Comparison of ENCODE assay signal across 1 cellular context in genomic region chr7:149760538-149760937, GRCh38.
TF ChIP-seq lines count a peak whose summit lies in the region.

No MANE protein-coding gene starts in this region.

TF ChIP-seq in K562, 482 proteins besides CTCF, POLR2A, EP300 and RAD21 (continued from another document and continues in another):
- TF ChIP-seq DLX4 (CRISPR knock-in tag; IDR thresholded peaks at IDR 0.05), result no peak
- TF ChIP-seq SMARCA5 (IDR thresholded peaks at IDR 0.05), result 0 out of 2 replicates have a peak, but pooled peaks have one; percentile 4
- TF ChIP-seq ZNF134 (CRISPR knock-in tag; conservative IDR thresholded peaks at IDR 0.05), result no peak
- no peak for TF ChIP-seq ZNF644 (tag; IDR thresholded peaks at IDR 0.05; ENCODE audit: low read depth)
- no peak for TF ChIP-seq RFX1 (IDR thresholded peaks at IDR 0.05)
- TF ChIP-seq RBM39 (optimal IDR thresholded peaks at IDR 0.05; ENCODE audit: low read depth, low read length), result no peak
- TF ChIP-seq CC2D1A (IDR thresholded peaks at IDR 0.05), result peak; percentile 14; the same call in 1 of the 2 replicates
- no peak for TF ChIP-seq HNRNPK (IDR thresholded peaks at IDR 0.05; ENCODE audit: low read depth, low read length, poor library complexity, severe bottlenecking)
- TF ChIP-seq YBX1 (IDR thresholded peaks at IDR 0.05), result 0 out of 2 replicates have a peak, but pooled peaks have one; percentile 58
- peak; percentile 86 for TF ChIP-seq DPF2 (IDR thresholded peaks at IDR 0.05)
- TF ChIP-seq CCAR2 (IDR thresholded peaks at IDR 0.05; ENCODE audit: low read depth, low read length), result no peak
- TF ChIP-seq TCF3 (CRISPR knock-in tag; IDR thresholded peaks at IDR 0.05), result peak; percentile 61
- TF ChIP-seq STAT5A (IDR thresholded peaks at IDR 0.05; ENCODE audit: borderline replicate concordance, low read length), result 0 out of 2 replicates have a peak, but pooled peaks have one; percentile 28
- 0 out of 2 replicates have a peak, but pooled peaks have one; percentile 27 for TF ChIP-seq MTA3 (IDR thresholded peaks at IDR 0.05; ENCODE audit: borderline replicate concordance)
- TF ChIP-seq POLR2AphosphoS5 (IDR thresholded peaks at IDR 0.05; ENCODE audit: control insufficient read depth, insufficient read depth, low read depth, low read length), result peak; percentile 52; the same call in 1 of the 2 replicates
- TF ChIP-seq NR4A1 (CRISPR knock-in tag; IDR thresholded peaks at IDR 0.05), result no peak
- TF ChIP-seq NR4A1 (tag; IDR thresholded peaks at IDR 0.05), result no peak
- TF ChIP-seq TEAD4 (IDR thresholded peaks at IDR 0.05; ENCODE audit: low read length), result peak; percentile 80
- no peak for TF ChIP-seq TEAD4 (CRISPR knock-in tag; IDR thresholded peaks at IDR 0.05; ENCODE audit: borderline replicate concordance)
- peak; percentile 41 for TF ChIP-seq NCOA4 (IDR thresholded peaks at IDR 0.05; ENCODE audit: partially characterized antibody)
- TF ChIP-seq ZNF512 (tag; IDR thresholded peaks at IDR 0.05), result no peak
- TF ChIP-seq CTBP1 (IDR thresholded peaks at IDR 0.05; ENCODE audit: borderline replicate concordance), result 0 out of 2 replicates have a peak, but pooled peaks have one; percentile 13
- TF ChIP-seq, protein P1, sequence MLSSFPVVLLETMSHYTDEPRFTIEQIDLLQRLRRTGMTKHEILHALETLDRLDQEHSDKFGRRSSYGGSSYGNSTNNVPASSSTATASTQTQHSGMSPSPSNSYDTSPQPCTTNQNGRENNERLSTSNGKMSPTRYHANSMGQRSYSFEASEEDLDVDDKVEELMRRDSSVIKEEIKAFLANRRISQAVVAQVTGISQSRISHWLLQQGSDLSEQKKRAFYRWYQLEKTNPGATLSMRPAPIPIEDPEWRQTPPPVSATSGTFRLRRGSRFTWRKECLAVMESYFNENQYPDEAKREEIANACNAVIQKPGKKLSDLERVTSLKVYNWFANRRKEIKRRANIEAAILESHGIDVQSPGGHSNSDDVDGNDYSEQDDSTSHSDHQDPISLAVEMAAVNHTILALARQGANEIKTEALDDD (IDR thresholded peaks at IDR 0.05), result peak; percentile 72
- TF ChIP-seq, protein P2, sequence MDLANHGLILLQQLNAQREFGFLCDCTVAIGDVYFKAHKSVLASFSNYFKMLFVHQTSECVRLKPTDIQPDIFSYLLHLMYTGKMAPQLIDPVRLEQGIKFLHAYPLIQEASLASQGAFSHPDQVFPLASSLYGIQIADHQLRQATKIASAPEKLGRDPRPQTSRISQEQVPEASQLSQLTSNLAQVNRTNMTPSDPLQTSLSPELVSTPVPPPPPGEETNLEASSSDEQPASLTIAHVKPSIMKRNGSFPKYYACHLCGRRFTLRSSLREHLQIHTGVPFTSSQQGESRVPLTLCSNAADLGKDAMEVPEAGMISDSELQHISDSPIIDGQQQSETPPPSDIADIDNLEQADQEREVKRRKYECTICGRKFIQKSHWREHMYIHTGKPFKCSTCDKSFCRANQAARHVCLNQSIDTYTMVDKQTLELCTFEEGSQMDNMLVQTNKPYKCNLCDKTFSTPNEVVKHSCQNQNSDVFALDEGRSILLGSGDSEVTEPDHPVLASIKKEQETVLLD (IDR thresholded peaks at IDR 0.05), result peak; percentile 66
- TF ChIP-seq PYGO2 (tag; IDR thresholded peaks at IDR 0.05), result no peak
- TF ChIP-seq FOXM1 (IDR thresholded peaks at IDR 0.05; ENCODE audit: low read depth), result peak; percentile 76
- TF ChIP-seq FOXM1 (CRISPR knock-in tag; IDR thresholded peaks at IDR 0.05; ENCODE audit: low read depth), result no peak
- no peak for TF ChIP-seq NFE2L1 (tag; IDR thresholded peaks at IDR 0.05; ENCODE audit: borderline replicate concordance, low read depth)
- TF ChIP-seq, protein P3, sequence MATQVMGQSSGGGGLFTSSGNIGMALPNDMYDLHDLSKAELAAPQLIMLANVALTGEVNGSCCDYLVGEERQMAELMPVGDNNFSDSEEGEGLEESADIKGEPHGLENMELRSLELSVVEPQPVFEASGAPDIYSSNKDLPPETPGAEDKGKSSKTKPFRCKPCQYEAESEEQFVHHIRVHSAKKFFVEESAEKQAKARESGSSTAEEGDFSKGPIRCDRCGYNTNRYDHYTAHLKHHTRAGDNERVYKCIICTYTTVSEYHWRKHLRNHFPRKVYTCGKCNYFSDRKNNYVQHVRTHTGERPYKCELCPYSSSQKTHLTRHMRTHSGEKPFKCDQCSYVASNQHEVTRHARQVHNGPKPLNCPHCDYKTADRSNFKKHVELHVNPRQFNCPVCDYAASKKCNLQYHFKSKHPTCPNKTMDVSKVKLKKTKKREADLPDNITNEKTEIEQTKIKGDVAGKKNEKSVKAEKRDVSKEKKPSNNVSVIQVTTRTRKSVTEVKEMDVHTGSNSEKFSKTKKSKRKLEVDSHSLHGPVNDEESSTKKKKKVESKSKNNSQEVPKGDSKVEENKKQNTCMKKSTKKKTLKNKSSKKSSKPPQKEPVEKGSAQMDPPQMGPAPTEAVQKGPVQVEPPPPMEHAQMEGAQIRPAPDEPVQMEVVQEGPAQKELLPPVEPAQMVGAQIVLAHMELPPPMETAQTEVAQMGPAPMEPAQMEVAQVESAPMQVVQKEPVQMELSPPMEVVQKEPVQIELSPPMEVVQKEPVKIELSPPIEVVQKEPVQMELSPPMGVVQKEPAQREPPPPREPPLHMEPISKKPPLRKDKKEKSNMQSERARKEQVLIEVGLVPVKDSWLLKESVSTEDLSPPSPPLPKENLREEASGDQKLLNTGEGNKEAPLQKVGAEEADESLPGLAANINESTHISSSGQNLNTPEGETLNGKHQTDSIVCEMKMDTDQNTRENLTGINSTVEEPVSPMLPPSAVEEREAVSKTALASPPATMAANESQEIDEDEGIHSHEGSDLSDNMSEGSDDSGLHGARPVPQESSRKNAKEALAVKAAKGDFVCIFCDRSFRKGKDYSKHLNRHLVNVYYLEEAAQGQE (CRISPR knock-in tag; IDR thresholded peaks at IDR 0.05; ENCODE audit: low read depth), result no peak
- TF ChIP-seq ATF2 (CRISPR knock-in tag; IDR thresholded peaks at IDR 0.05), result no peak
- peak; percentile 57; the same call in 1 of the 2 replicates for TF ChIP-seq SOX6 (IDR thresholded peaks at IDR 0.05)
- peak; percentile 87 for TF ChIP-seq ARID1B (IDR thresholded peaks at IDR 0.05)
- no peak for TF ChIP-seq NR1H2 (CRISPR knock-in tag; IDR thresholded peaks at IDR 0.05)
- 0 out of 3 replicates have a peak, but pooled peaks of 1 of the 2 experiments have one; percentile 0 for TF ChIP-seq CBX3 (IDR thresholded peaks at IDR 0.05; ENCODE audit: borderline replicate concordance in 1 of 2, low read length in 2 of 2)
- TF ChIP-seq EP400 (IDR thresholded peaks at IDR 0.05), result no peak
- peak; percentile 76; the same call in 1 of the 2 replicates for TF ChIP-seq ZEB2 (IDR thresholded peaks at IDR 0.05)
- TF ChIP-seq LARP7 (IDR thresholded peaks at IDR 0.05), result peak; percentile 68; the same call in 1 of the 2 replicates
- peak; percentile 79 for TF ChIP-seq SMARCE1 (IDR thresholded peaks at IDR 0.05)
- peak; percentile 50; the same call in 1 of the 2 replicates for TF ChIP-seq ZNF584 (CRISPR knock-in tag; IDR thresholded peaks at IDR 0.05; ENCODE audit: low read depth)
- TF ChIP-seq, protein P4, sequence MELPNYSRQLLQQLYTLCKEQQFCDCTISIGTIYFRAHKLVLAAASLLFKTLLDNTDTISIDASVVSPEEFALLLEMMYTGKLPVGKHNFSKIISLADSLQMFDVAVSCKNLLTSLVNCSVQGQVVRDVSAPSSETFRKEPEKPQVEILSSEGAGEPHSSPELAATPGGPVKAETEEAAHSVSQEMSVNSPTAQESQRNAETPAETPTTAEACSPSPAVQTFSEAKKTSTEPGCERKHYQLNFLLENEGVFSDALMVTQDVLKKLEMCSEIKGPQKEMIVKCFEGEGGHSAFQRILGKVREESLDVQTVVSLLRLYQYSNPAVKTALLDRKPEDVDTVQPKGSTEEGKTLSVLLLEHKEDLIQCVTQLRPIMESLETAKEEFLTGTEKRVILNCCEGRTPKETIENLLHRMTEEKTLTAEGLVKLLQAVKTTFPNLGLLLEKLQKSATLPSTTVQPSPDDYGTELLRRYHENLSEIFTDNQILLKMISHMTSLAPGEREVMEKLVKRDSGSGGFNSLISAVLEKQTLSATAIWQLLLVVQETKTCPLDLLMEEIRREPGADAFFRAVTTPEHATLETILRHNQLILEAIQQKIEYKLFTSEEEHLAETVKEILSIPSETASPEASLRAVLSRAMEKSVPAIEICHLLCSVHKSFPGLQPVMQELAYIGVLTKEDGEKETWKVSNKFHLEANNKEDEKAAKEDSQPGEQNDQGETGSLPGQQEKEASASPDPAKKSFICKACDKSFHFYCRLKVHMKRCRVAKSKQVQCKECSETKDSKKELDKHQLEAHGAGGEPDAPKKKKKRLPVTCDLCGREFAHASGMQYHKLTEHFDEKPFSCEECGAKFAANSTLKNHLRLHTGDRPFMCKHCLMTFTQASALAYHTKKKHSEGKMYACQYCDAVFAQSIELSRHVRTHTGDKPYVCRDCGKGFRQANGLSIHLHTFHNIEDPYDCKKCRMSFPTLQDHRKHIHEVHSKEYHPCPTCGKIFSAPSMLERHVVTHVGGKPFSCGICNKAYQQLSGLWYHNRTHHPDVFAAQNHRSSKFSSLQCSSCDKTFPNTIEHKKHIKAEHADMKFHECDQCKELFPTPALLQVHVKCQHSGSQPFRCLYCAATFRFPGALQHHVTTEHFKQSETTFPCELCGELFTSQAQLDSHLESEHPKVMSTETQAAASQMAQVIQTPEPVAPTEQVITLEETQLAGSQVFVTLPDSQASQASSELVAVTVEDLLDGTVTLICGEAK (IDR thresholded peaks at IDR 0.05), result peak; percentile 17; the same call in 1 of the 2 replicates
- TF ChIP-seq, protein P4 (CRISPR knock-in tag; IDR thresholded peaks at IDR 0.05), result no peak
- TF ChIP-seq JUND (IDR thresholded peaks at IDR 0.05; ENCODE audit: borderline replicate concordance, low read depth, low read length), result peak; percentile 52; the same call in 1 of the 2 replicates
- no peak; the same call in 2 of the 3 replicates for TF ChIP-seq JUND (tag; IDR thresholded peaks at IDR 0.05; ENCODE audit: borderline replicate concordance, low read depth, low read length)
- TF ChIP-seq, protein P5, sequence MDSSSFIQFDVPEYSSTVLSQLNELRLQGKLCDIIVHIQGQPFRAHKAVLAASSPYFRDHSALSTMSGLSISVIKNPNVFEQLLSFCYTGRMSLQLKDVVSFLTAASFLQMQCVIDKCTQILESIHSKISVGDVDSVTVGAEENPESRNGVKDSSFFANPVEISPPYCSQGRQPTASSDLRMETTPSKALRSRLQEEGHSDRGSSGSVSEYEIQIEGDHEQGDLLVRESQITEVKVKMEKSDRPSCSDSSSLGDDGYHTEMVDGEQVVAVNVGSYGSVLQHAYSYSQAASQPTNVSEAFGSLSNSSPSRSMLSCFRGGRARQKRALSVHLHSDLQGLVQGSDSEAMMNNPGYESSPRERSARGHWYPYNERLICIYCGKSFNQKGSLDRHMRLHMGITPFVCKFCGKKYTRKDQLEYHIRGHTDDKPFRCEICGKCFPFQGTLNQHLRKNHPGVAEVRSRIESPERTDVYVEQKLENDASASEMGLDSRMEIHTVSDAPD (CRISPR knock-in tag; IDR thresholded peaks at IDR 0.05), result no peak
- TF ChIP-seq GATA2 (CRISPR knock-in tag; IDR thresholded peaks at IDR 0.05), result peak; percentile 37; the same call in 1 of the 2 replicates
